13 cellular contexts compared by ENCODE assay signal in genomic region chr1:115545096-115545720, GRCh38.
A peak's percentile ranks its signal among the peaks of the same experiment; 100 is the strongest.
DNase-seq lines count a peak whose midpoint lies in the region; ATAC-seq and TF ChIP-seq lines count a peak whose summit lies in the region.
"Had no signal": no experiment of that assay in that cellular context is flagged by ENCODE, and none has a peak within 500 bp of the region (broad histone marks: within the 10 kb centered on the region; RNA-seq: fewer than 3 reads in every experiment).

No MANE protein-coding gene starts in this region.

- no peak for TF ChIP-seq POLR2A in HCT116 (IDR thresholded peaks at IDR 0.05; ENCODE audit: borderline replicate concordance, extremely low read depth, insufficient read depth, insufficient read length)

- no peak overlapping the region for H3K4me3 ChIP-seq in HCT116 (replicated peaks in 1 of 2; ENCODE audit: low read depth in 1 of 2, low read length in 2 of 2)
- no peak overlapping the region for H3K4me3 ChIP-seq in SJCRH30
- H3K4me3 ChIP-seq in skeletal muscle satellite cell (ENCODE audit: low read length) = no peak overlapping the region
- H3K4me3 ChIP-seq: sigmoid colon, stomach had no signal

- peaks cover 8% of the 10 kb centered on the region for H3K27me3 Mint-ChIP-seq in activated CD8-positive, alpha-beta T cell treated with anti-CD3 and anti-CD28 coated beads, Interleukin-2, amount 10 ng/mL, durations not matched to agents 7 days and 5 days (ENCODE audit: low read depth)

- no peaks in the 10 kb centered on the region for H3K4me1 Mint-ChIP-seq in activated CD8-positive, alpha-beta T cell treated with anti-CD3 and anti-CD28 coated beads, Interleukin-2, amount 10 ng/mL, durations not matched to agents 7 days and 5 days (ENCODE audit: low read depth)

- H3K4me3 Mint-ChIP-seq in activated CD8-positive, alpha-beta T cell treated with anti-CD3 and anti-CD28 coated beads, Interleukin-2, amount 10 ng/mL, durations not matched to agents 7 days and 5 days = no peak overlapping the region
- H3K4me3 Mint-ChIP-seq: brain had no signal

- peak overlapping the region; percentile 52; the same call in 1 of the 2 replicates for H3K9ac ChIP-seq in HCT116 (ENCODE audit: low read length)
- peak overlapping the region; percentile 64 for H3K9ac ChIP-seq in skeletal muscle satellite cell (ENCODE audit: low read depth, low read length)

- H3K9me3 Mint-ChIP-seq in activated CD8-positive, alpha-beta T cell treated with anti-CD3 and anti-CD28 coated beads, Interleukin-2, amount 10 ng/mL, durations not matched to agents 7 days and 5 days (ENCODE audit: insufficient read depth) = no peaks in the 10 kb centered on the region

- no TSS peak for BruUV-seq in HCT116 (replicated peaks; lab: Mats Ljungman, UMichigan)

- POLR2A ChIA-PET in HCT116 (lab: Charles Lee) = no interaction called here
- POLR2A ChIA-PET in activated CD8-positive, alpha-beta T cell treated with anti-CD3 and anti-CD28 coated beads, Interleukin-2, amount 10 ng/mL, durations not matched to agents 7 days and 5 days (lab: Charles Lee) = no interaction called here

- peak overlapping the region; percentile 64; the same call in 1 of the 2 replicates for H3K27ac ChIP-seq in HCT116 (ENCODE audit: low read depth, low read length)
- H3K27ac ChIP-seq in SJCRH30 = peak overlapping the region; percentile 87

- RAD21 ChIA-PET in HCT116 (lab: Charles Lee; ENCODE audit: low non-redundant PET in 1 of 2, low total read pairs in 2 of 2, uncharacterized antibody in 2 of 2, unreplicated experiment in 2 of 2) = no interaction called here

- H4K20me1 ChIP-seq in HCT116 (ENCODE audit: insufficient read depth) = no peaks in the 10 kb centered on the region

- H3K4me2 ChIP-seq in HCT116 (ENCODE audit: low read length) (peak overlapping the region; percentile 78), skeletal muscle satellite cell (ENCODE audit: low read length) (peak overlapping the region; percentile 26)

- ATAC-seq in HCT116 (peak; percentile 11), HG03045 (IDR thresholded peaks at IDR 0.05; ENCODE audit: unreplicated experiment) (no peak), HG03196 (IDR thresholded peaks at IDR 0.05; ENCODE audit: unreplicated experiment) (no peak), HG02588 (IDR thresholded peaks at IDR 0.05; ENCODE audit: unreplicated experiment) (no peak)
- ATAC-seq in activated CD8-positive, alpha-beta T cell treated with anti-CD3 and anti-CD28 coated beads, Interleukin-2, amount 10 ng/mL, durations not matched to agents 7 days and 5 days = no peak

- H3K36me3 Mint-ChIP-seq in activated CD8-positive, alpha-beta T cell treated with anti-CD3 and anti-CD28 coated beads, Interleukin-2, amount 10 ng/mL, durations not matched to agents 7 days and 5 days (ENCODE audit: low read depth) = no peaks in the 10 kb centered on the region
- H3K36me3 Mint-ChIP-seq: brain had no signal

- peaks cover 15 to 25% of the 10 kb centered on the region in 2 experiments for H3K4me1 ChIP-seq in HCT116 (ENCODE audit: control insufficient read depth in 1 of 2, insufficient read depth in 2 of 2, low read length in 2 of 2)
- peaks cover 26% of the 10 kb centered on the region for H3K4me1 ChIP-seq in SJCRH30
- H3K4me1 ChIP-seq in skeletal muscle satellite cell (ENCODE audit: control insufficient read depth, insufficient read depth, low read length) = peaks cover 22% of the 10 kb centered on the region

- no peaks in the 10 kb centered on the region for H3K9me2 ChIP-seq in HCT116 (ENCODE audit: insufficient read depth)

- H3K9me3 ChIP-seq in HCT116 (ENCODE audit: control insufficient read depth in 1 of 2, insufficient read depth in 1 of 2, low read depth in 1 of 2, low read length in 2 of 2) = no peaks in the 10 kb centered on the region
- no peaks in the 10 kb centered on the region for H3K9me3 ChIP-seq in SJCRH30 (replicated peaks)
- no peaks in the 10 kb centered on the region for H3K9me3 ChIP-seq in skeletal muscle satellite cell (replicated peaks; ENCODE audit: low read length)
- H3K9me3 ChIP-seq: sigmoid colon, stomach had no signal

- H3K36me3 ChIP-seq in HCT116 (ENCODE audit: control insufficient read depth in 1 of 2, insufficient read depth in 2 of 2, low read length in 2 of 2) (no peaks in the 10 kb centered on the region), SJCRH30 (no peaks in the 10 kb centered on the region), skeletal muscle satellite cell (ENCODE audit: insufficient read depth, low read length) (no peaks in the 10 kb centered on the region)
- H3K36me3 ChIP-seq: sigmoid colon, stomach had no signal

- H3K27me3 ChIP-seq in HCT116 (ENCODE audit: insufficient read depth, low read length) (no peaks in the 10 kb centered on the region), SJCRH30 (no peaks in the 10 kb centered on the region), skeletal muscle satellite cell (ENCODE audit: control insufficient read depth, insufficient read depth, low read length) (no peaks in the 10 kb centered on the region)
- H3K27me3 ChIP-seq: sigmoid colon, stomach had no signal

- DNase-seq in HCT116 (ENCODE audit: low read depth, low spot score) (no peak), SJCRH30 (peak in 1 of 2 experiments; percentile 7), glomerular visceral epithelial cell (ENCODE audit: extremely low spot score) (peak; percentile 84)
- no peak for DNase-seq in activated CD8-positive, alpha-beta T cell treated with anti-CD3 and anti-CD28 coated beads, Interleukin-2, amount 10 ng/mL, durations not matched to agents 7 days and 5 days
- DNase-seq: NCI-H1105, RPMI8226, sigmoid colon, stomach had no signal

- peak overlapping the region; percentile 92 for H2AFZ ChIP-seq in HCT116 (ENCODE audit: low read depth, low read length, poor library complexity, severe bottlenecking)

- CTCF ChIA-PET in HCT116 (lab: Charles Lee) = interaction anchor here (0.7 kb wide), 1 partner anchor 226 kb away, joined by 3 read pairs; no protein-coding TSS in a partner anchor
- CTCF ChIA-PET in activated CD8-positive, alpha-beta T cell treated with anti-CD3 and anti-CD28 coated beads, Interleukin-2, amount 10 ng/mL, durations not matched to agents 7 days and 5 days (lab: Charles Lee) = no interaction called here

- no peaks in the 10 kb centered on the region for H3K79me2 ChIP-seq in HCT116 (ENCODE audit: insufficient read depth, low read length)

- intact Hi-C loops in HCT116 (cut with micrococcal nuclease) = loop anchor here (5.0 kb wide), 2 partner anchors 227 to 437 kb away; no protein-coding TSS in a partner anchor

- TF ChIP-seq RAD21 in HCT116 (IDR thresholded peaks at IDR 0.05; ENCODE audit: low read depth) = no peak

- H3K27ac Mint-ChIP-seq in activated CD8-positive, alpha-beta T cell treated with anti-CD3 and anti-CD28 coated beads, Interleukin-2, amount 10 ng/mL, durations not matched to agents 7 days and 5 days = no peak overlapping the region

- no peak for TF ChIP-seq CTCF in HCT116 (IDR thresholded peaks at IDR 0.05 in 2 of 3, conservative IDR thresholded peaks at IDR 0.05 in 1 of 3; ENCODE audit: borderline replicate concordance in 1 of 3, insufficient read depth in 1 of 3, low read depth in 2 of 3, low read length in 2 of 3)

TF ChIP-seq in HCT116, 20 proteins besides CTCF, POLR2A, EP300 and RAD21:
- TF ChIP-seq ZFX (IDR thresholded peaks at IDR 0.05) = no peak
- no peak for TF ChIP-seq FOSL1 (IDR thresholded peaks at IDR 0.05; ENCODE audit: low read depth)
- no peak for TF ChIP-seq CBX3 (IDR thresholded peaks at IDR 0.05; ENCODE audit: low read depth)
- no peak for TF ChIP-seq CEBPB (IDR thresholded peaks at IDR 0.05; ENCODE audit: low read depth)
- TF ChIP-seq TCF7L2 (IDR thresholded peaks at IDR 0.05; ENCODE audit: borderline replicate concordance, extremely low read depth, insufficient read depth, insufficient read length) = no peak
